ENCODE assay signal across 1 cellular context in the genomic region with DNA sequence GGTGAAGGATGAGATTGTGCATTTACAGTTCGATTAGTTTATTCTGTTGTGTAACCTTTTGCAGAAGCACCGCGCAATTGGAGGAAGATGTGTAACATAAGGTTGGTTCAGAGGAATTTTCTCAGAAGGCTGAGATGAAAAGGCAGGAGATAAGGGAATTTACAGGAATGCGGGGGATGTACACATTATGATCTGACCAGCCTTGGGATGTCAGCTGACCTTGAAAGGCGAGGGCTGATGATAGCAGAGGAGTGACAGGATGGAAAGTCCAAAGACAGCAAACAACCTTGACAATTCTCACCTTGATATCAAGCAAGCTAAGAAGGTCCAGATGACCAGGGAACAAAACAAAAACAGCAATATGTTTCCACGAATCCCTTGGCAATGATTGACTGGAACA.
TF ChIP-seq lines count a peak whose summit lies in the region.

No MANE protein-coding gene starts in this region.

TF ChIP-seq in K562, 482 proteins besides CTCF, POLR2A, EP300 and RAD21 (continued from another document):
- TF ChIP-seq, protein P1, sequence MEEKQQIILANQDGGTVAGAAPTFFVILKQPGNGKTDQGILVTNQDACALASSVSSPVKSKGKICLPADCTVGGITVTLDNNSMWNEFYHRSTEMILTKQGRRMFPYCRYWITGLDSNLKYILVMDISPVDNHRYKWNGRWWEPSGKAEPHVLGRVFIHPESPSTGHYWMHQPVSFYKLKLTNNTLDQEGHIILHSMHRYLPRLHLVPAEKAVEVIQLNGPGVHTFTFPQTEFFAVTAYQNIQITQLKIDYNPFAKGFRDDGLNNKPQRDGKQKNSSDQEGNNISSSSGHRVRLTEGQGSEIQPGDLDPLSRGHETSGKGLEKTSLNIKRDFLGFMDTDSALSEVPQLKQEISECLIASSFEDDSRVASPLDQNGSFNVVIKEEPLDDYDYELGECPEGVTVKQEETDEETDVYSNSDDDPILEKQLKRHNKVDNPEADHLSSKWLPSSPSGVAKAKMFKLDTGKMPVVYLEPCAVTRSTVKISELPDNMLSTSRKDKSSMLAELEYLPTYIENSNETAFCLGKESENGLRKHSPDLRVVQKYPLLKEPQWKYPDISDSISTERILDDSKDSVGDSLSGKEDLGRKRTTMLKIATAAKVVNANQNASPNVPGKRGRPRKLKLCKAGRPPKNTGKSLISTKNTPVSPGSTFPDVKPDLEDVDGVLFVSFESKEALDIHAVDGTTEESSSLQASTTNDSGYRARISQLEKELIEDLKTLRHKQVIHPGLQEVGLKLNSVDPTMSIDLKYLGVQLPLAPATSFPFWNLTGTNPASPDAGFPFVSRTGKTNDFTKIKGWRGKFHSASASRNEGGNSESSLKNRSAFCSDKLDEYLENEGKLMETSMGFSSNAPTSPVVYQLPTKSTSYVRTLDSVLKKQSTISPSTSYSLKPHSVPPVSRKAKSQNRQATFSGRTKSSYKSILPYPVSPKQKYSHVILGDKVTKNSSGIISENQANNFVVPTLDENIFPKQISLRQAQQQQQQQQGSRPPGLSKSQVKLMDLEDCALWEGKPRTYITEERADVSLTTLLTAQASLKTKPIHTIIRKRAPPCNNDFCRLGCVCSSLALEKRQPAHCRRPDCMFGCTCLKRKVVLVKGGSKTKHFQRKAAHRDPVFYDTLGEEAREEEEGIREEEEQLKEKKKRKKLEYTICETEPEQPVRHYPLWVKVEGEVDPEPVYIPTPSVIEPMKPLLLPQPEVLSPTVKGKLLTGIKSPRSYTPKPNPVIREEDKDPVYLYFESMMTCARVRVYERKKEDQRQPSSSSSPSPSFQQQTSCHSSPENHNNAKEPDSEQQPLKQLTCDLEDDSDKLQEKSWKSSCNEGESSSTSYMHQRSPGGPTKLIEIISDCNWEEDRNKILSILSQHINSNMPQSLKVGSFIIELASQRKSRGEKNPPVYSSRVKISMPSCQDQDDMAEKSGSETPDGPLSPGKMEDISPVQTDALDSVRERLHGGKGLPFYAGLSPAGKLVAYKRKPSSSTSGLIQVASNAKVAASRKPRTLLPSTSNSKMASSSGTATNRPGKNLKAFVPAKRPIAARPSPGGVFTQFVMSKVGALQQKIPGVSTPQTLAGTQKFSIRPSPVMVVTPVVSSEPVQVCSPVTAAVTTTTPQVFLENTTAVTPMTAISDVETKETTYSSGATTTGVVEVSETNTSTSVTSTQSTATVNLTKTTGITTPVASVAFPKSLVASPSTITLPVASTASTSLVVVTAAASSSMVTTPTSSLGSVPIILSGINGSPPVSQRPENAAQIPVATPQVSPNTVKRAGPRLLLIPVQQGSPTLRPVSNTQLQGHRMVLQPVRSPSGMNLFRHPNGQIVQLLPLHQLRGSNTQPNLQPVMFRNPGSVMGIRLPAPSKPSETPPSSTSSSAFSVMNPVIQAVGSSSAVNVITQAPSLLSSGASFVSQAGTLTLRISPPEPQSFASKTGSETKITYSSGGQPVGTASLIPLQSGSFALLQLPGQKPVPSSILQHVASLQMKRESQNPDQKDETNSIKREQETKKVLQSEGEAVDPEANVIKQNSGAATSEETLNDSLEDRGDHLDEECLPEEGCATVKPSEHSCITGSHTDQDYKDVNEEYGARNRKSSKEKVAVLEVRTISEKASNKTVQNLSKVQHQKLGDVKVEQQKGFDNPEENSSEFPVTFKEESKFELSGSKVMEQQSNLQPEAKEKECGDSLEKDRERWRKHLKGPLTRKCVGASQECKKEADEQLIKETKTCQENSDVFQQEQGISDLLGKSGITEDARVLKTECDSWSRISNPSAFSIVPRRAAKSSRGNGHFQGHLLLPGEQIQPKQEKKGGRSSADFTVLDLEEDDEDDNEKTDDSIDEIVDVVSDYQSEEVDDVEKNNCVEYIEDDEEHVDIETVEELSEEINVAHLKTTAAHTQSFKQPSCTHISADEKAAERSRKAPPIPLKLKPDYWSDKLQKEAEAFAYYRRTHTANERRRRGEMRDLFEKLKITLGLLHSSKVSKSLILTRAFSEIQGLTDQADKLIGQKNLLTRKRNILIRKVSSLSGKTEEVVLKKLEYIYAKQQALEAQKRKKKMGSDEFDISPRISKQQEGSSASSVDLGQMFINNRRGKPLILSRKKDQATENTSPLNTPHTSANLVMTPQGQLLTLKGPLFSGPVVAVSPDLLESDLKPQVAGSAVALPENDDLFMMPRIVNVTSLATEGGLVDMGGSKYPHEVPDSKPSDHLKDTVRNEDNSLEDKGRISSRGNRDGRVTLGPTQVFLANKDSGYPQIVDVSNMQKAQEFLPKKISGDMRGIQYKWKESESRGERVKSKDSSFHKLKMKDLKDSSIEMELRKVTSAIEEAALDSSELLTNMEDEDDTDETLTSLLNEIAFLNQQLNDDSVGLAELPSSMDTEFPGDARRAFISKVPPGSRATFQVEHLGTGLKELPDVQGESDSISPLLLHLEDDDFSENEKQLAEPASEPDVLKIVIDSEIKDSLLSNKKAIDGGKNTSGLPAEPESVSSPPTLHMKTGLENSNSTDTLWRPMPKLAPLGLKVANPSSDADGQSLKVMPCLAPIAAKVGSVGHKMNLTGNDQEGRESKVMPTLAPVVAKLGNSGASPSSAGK (IDR thresholded peaks at IDR 0.05), result no peak
- TF ChIP-seq ETV5 (CRISPR knock-in tag; IDR thresholded peaks at IDR 0.05; ENCODE audit: low read depth) (no peak), FOS (IDR thresholded peaks at IDR 0.05; ENCODE audit: extremely low read depth, insufficient read length) (no peak), ZNF143 (CRISPR knock-in tag; IDR thresholded peaks at IDR 0.05) (no peak), SUPT5H (IDR thresholded peaks at IDR 0.05) (no peak), CBX5 (IDR thresholded peaks at IDR 0.05; ENCODE audit: borderline replicate concordance, low read depth) (no peak), ILK (tag; IDR thresholded peaks at IDR 0.05; ENCODE audit: borderline replicate concordance, low read depth) (no peak)
TF ChIP-seq in K562: peak in this region for 13.
